Comparison of ENCODE assay signal across 19 cellular contexts in genomic region chr19:1460033-1460995, GRCh38. TPM values are rescaled to one million over a fixed set of nuclear protein-coding genes. Genes with fewer than 3 reads are reported as not detected.
DNase-seq lines count a peak whose midpoint lies in the region; ATAC-seq and TF ChIP-seq lines count a peak whose summit lies in the region.
"Had no signal": no experiment of that assay in that cellular context is flagged by ENCODE, and none has a peak within 500 bp of the region (broad histone marks: within the 10 kb centered on the region; RNA-seq: fewer than 3 reads in every experiment).

No MANE protein-coding gene starts in this region.

- no peak overlapping the region for H3K27ac Mint-ChIP-seq in progenitor cell of endocrine pancreas
- H3K27ac Mint-ChIP-seq: B cell; CD8-positive, alpha-beta memory T cell had no signal

- intact Hi-C loops in right cardiac atrium (cut with DNase I) (no loop called here), Right ventricle myocardium superior (cut with DNase I) (no loop called here), sciatic nerve (cut with DNase I) (no loop called here)

- DNase-seq in right cardiac atrium (peak in 2 of 3 donors; percentile 44 to 58), Right ventricle myocardium superior (no peak), sciatic nerve (ENCODE audit: low spot score) (no peak), progenitor cell of endocrine pancreas (ENCODE audit: low spot score, unreplicated experiment) (no peak), AML-193 (lab: John Stamatoyannopoulos, UW) (no peak), HPDE6-E6E7 (ENCODE audit: extremely low spot score) (no peak)
- DNase-seq: 8988T; CD4-positive, CD25-positive, alpha-beta regulatory T cell; CD8-positive, alpha-beta memory T cell; COR-L47; DMS 273 treated with DMSO at 0.1 percent for 48 hours; DMS53; DND-41; EL had no signal

- H3K27me3 Mint-ChIP-seq in progenitor cell of endocrine pancreas = peaks cover 26% of the 10 kb centered on the region

- peak in 1 of 2 donors; percentile 13 for ATAC-seq in right cardiac atrium
- ATAC-seq in Right ventricle myocardium superior (ENCODE audit: poor library complexity) = no peak
- peak; percentile 12 for ATAC-seq in sciatic nerve

- H3K4me1 Mint-ChIP-seq in progenitor cell of endocrine pancreas (ENCODE audit: low read depth) = no peaks in the 10 kb centered on the region

- H3K27me3 ChIP-seq in right cardiac atrium (ENCODE audit: control insufficient read depth, insufficient read depth) = no peaks in the 10 kb centered on the region

- H3K9me3 ChIP-seq in right cardiac atrium (ENCODE audit: control insufficient read depth, low read length) = no peaks in the 10 kb centered on the region
- H3K9me3 ChIP-seq: HAP-1 had no signal

- 95% methylated on average over 36 of the region's 36 CpGs for WGBS in right cardiac atrium

- no peaks in the 10 kb centered on the region for H3K4me1 ChIP-seq in right cardiac atrium (ENCODE audit: control insufficient read depth, insufficient read depth, low read length)

- no peak overlapping the region for H3K4me3 ChIP-seq in right cardiac atrium (ENCODE audit: low read length)
- H3K4me3 ChIP-seq: BLaER1 treated with 17β-estradiol and CSF1 and Interleukin-3, amounts not matched to agents 10 nM and 100 nM; HAP-1 had no signal

- H3K27ac ChIP-seq in right cardiac atrium (ENCODE audit: low read length) (no peak overlapping the region), cingulate gyrus (ENCODE audit: low read depth, low read length) (peak overlapping the region; percentile 10)
- H3K27ac ChIP-seq: HL-60 had no signal

- peaks cover 2% of the 10 kb centered on the region for H3K36me3 Mint-ChIP-seq in progenitor cell of endocrine pancreas (ENCODE audit: insufficient read depth)
- H3K36me3 Mint-ChIP-seq: CD4-positive, CD25-positive, alpha-beta regulatory T cell had no signal

- no peak for TF ChIP-seq CTCF in progenitor cell of endocrine pancreas (IDR thresholded peaks at IDR 0.05; ENCODE audit: unreplicated experiment)

- H3K9me3 Mint-ChIP-seq in progenitor cell of endocrine pancreas (ENCODE audit: low read depth) = no peaks in the 10 kb centered on the region
- H3K9me3 Mint-ChIP-seq: CD8-positive, alpha-beta memory T cell had no signal

- H3K4me3 Mint-ChIP-seq in progenitor cell of endocrine pancreas (ENCODE audit: low read depth) = no peak overlapping the region
- H3K4me3 Mint-ChIP-seq: B cell; CD8-positive, alpha-beta memory T cell had no signal

RNA-seq across cellular contexts. Expression of gene APC2, which starts 10.4 kb away (rescaled TPM):
- total RNA-seq in right cardiac atrium = under 1 TPM; 0.45 to 0.88 (median 0.68) TPM
- 0.61 TPM for polyA plus RNA-seq in right cardiac atrium
- 0.22 TPM for total RNA-seq in Right ventricle myocardium superior
- total RNA-seq in sciatic nerve = 6.0 TPM
- 5.2 and 5.8 TPM in 2 replicates for total RNA-seq in progenitor cell of endocrine pancreas
- polyA plus RNA-seq: CD8-positive, alpha-beta memory T cell had no signal

RNA-seq across cellular contexts. Expression of gene C19orf25, which starts 18.7 kb away (rescaled TPM):
- total RNA-seq in right cardiac atrium = 10 to 100 TPM; 14.4 to 19.2 (median 18.1) TPM
- polyA plus RNA-seq in right cardiac atrium = 23.6 TPM
- total RNA-seq in Right ventricle myocardium superior = 18.3 TPM
- 22.1 TPM for total RNA-seq in sciatic nerve
- 31.3 and 36.0 TPM in 2 replicates for total RNA-seq in progenitor cell of endocrine pancreas

RNA-seq across cellular contexts. Expression of gene RPS15, which starts 22.1 kb away (rescaled TPM):
- total RNA-seq in right cardiac atrium = 100 to 1,000 TPM; 635 to 772 (median 696) TPM
- polyA plus RNA-seq in right cardiac atrium = 1,857 TPM
- total RNA-seq in Right ventricle myocardium superior = 671 TPM
- 753 TPM for total RNA-seq in sciatic nerve
- 917 and 938 TPM in 2 replicates for total RNA-seq in progenitor cell of endocrine pancreas

RNA-seq across cellular contexts. Expression of gene PCSK4, which starts 29.8 kb away (rescaled TPM):
- total RNA-seq in right cardiac atrium (1 to 10 TPM in 3 of 4 donors, under 1 TPM in 1; 0.33 to 2.4 (median 1.4) TPM), Right ventricle myocardium superior (1.4 TPM), sciatic nerve (2.5 TPM), progenitor cell of endocrine pancreas (32.9 and 37.7 TPM in 2 replicates)
- polyA plus RNA-seq in right cardiac atrium = 1.7 TPM

RNA-seq across cellular contexts. Expression of gene REEP6, which starts 30.7 kb away (rescaled TPM):
- total RNA-seq in right cardiac atrium (1 to 10 TPM; 1.1 to 1.8 (median 1.4) TPM), Right ventricle myocardium superior (1.1 TPM), sciatic nerve (3.9 TPM), progenitor cell of endocrine pancreas (16.0 and 16.6 TPM in 2 replicates)
- polyA plus RNA-seq in right cardiac atrium = 7.5 TPM

Comparison
In these comparisons a context has a peak if more than half of its experiments do, and no peak if none do; other contexts are left out.
1. DNase-seq: peak in right cardiac atrium (2 of 3); none in Right ventricle myocardium superior (single experiment), sciatic nerve (single experiment), progenitor cell of endocrine pancreas (single experiment), AML-193 (0 of 2) and HPDE6-E6E7 (single experiment).